In the genomic region with DNA sequence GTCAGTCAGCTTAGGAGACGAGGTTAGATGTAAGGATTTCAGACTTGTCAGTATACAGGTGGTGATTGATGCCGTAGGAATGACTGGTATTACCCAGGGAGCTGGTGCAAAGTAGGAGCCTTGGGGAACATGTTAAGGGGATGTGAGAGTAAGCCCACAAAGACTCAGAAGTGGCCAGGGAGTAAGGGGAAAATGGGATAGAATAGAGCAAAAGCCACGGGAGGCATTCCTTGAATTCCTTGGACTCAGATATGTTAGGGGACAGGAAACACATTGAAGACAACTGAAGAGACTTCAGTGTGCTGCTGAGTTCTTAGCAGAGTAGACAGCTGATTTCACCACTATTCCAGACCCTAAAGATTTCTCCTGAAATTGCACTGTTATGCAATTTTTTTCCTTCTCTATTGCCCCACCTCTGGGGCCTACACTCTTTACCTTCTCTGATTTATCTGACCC, we compare ENCODE assay signal across 8 cellular contexts. TPM values are rescaled to one million over a fixed set of nuclear protein-coding genes. Genes with fewer than 3 reads are reported as not detected.
DNase-seq lines count a peak whose midpoint lies in the region; ATAC-seq and TF ChIP-seq lines count a peak whose summit lies in the region.

No MANE protein-coding gene starts in this region.

- H3K27me3 ChIP-seq in GM06990 (replicated peaks; ENCODE audit: control insufficient read depth, insufficient read depth, low read length) (no peaks in the 10 kb centered on the region), neural cell (ENCODE audit: insufficient read depth, low read depth, low read length) (no peaks in the 10 kb centered on the region)

- peaks cover 15% of the 10 kb centered on the region for H3K4me1 ChIP-seq in OCI-LY7 (ENCODE audit: insufficient read depth, low read length, poor library complexity, severe bottlenecking)

- no peak for TF ChIP-seq EP300 in neural cell (conservative IDR thresholded peaks at IDR 0.05; ENCODE audit: poor library complexity, severe bottlenecking)

- intact Hi-C loops in OCI-LY7 (cut with micrococcal nuclease; ENCODE audit: unreplicated experiment), result loop anchor here (2.0 kb wide), 1 partner anchor 68 kb away; the partner anchor contains the start of gene SOD2

- H3K9me2 ChIP-seq in OCI-LY7 (ENCODE audit: insufficient read depth, low read length) (no peaks in the 10 kb centered on the region), neural cell (ENCODE audit: insufficient read depth, low read length) (no peaks in the 10 kb centered on the region)

- POLR2A ChIA-PET in OCI-LY7 (lab: Charles Lee), result interaction anchor here (0.5 to 2.6 kb wide), 10 partner anchors 8 to 721 kb away, joined by 3 to 11 read pairs (median 6); partner anchors contain the start of genes MRPL18 and WTAP

- H3F3A ChIP-seq in neural cell (ENCODE audit: insufficient read depth, low read length, poor library complexity, severe bottlenecking), result no peaks in the 10 kb centered on the region

- no peaks in the 10 kb centered on the region for H3K9me3 ChIP-seq in OCI-LY7 (ENCODE audit: low read length)
- no peaks in the 10 kb centered on the region for H3K9me3 ChIP-seq in neural cell (ENCODE audit: low read length)

- ATAC-seq in GM18858 (IDR thresholded peaks at IDR 0.05; ENCODE audit: unreplicated experiment) (no peak), GM18511 (IDR thresholded peaks at IDR 0.05; ENCODE audit: unreplicated experiment) (no peak)

- no peaks in the 10 kb centered on the region; the same call in 1 of the 2 replicates for H3K79me2 ChIP-seq in OCI-LY7 (ENCODE audit: insufficient read depth, low read depth, low read length)
- H3K79me2 ChIP-seq in neural cell (replicated peaks; ENCODE audit: insufficient read depth, low read length), result peaks cover 20% of the 10 kb centered on the region

- DNase-seq in GM06990 (ENCODE audit: extremely low read depth, insufficient read length) (no peak), OCI-LY7 (ENCODE audit: low spot score) (no peak), ecto neural progenitor cell (ENCODE audit: low spot score) (peak; percentile 54), NCI-H2081 (lab: John Stamatoyannopoulos, UW) (no peak)
- DNase-seq in stimulated activated CD4-positive, alpha-beta T cell treated with anti-CD3 and anti-CD28 coated beads, Interleukin-2, amount 100 ng/mL, for 48 hours, result no peak

- H3K27ac ChIP-seq in OCI-LY7 (ENCODE audit: low read depth, low read length, poor library complexity, severe bottlenecking) (peak overlapping the region; percentile 81), neural cell (ENCODE audit: low read length) (peak overlapping the region; percentile 98)

- H3K4me3 ChIP-seq in GM06990 (replicated peaks; ENCODE audit: low read depth, low read length) (peak overlapping the region; percentile 66), OCI-LY7 (ENCODE audit: low read depth, low read length, poor library complexity, severe bottlenecking) (peak overlapping the region; percentile 71), neural cell (ENCODE audit: low read length) (peak overlapping the region; percentile 91)

- H3K9ac ChIP-seq in neural cell (ENCODE audit: low read length), result no peak overlapping the region

- no TSS peak for BruUV-seq in OCI-LY7 (replicated peaks; lab: Mats Ljungman, UMichigan)

- TF ChIP-seq RAD21 in neural cell (conservative IDR thresholded peaks at IDR 0.05), result no peak

- H4K20me1 ChIP-seq in OCI-LY7 (ENCODE audit: insufficient read depth, low read length) (0 out of 2 replicates have a peak, but pooled peaks cover 3% of the 10 kb centered on the region), neural cell (ENCODE audit: insufficient read depth) (no peaks in the 10 kb centered on the region)

- H3K36me3 ChIP-seq in GM06990 (ENCODE audit: control insufficient read depth, insufficient read depth, low read length) (peaks cover 10% of the 10 kb centered on the region), OCI-LY7 (ENCODE audit: insufficient read depth, low read length) (peaks cover 64% of the 10 kb centered on the region), neural cell (ENCODE audit: insufficient read depth, low read length) (peaks cover 9% of the 10 kb centered on the region)

- TF ChIP-seq CTCF in GM06990 (IDR thresholded peaks at IDR 0.05; ENCODE audit: insufficient read depth, low read length, poor library complexity, severe bottlenecking) (no peak), OCI-LY7 (conservative IDR thresholded peaks at IDR 0.05; ENCODE audit: low read length) (no peak), neural cell (IDR thresholded peaks at IDR 0.05; ENCODE audit: poor library complexity, severe bottlenecking) (no peak)

- H2AFZ ChIP-seq in OCI-LY7 (ENCODE audit: low read length), result no peak overlapping the region
- no peak overlapping the region for H2AFZ ChIP-seq in neural cell (ENCODE audit: low read depth, low read length)

- H3K4me2 ChIP-seq in OCI-LY7 (ENCODE audit: low read length), result peak overlapping the region; percentile 93
- H3K4me2 ChIP-seq in neural cell (ENCODE audit: low read length), result no peak overlapping the region

- CTCF ChIA-PET in OCI-LY7 (lab: Charles Lee; ENCODE audit: unreplicated experiment), result interaction anchor here (1.0 kb wide), 1 partner anchor 34 kb away, joined by 6 read pairs; the partner anchor contains the start of gene WTAP

TF ChIP-seq in neural cell, 6 proteins besides CTCF, POLR2A, EP300 and RAD21:
- TF ChIP-seq SMC3 (conservative IDR thresholded peaks at IDR 0.05; ENCODE audit: poor library complexity), result no peak
- no peak for TF ChIP-seq REST (IDR thresholded peaks at IDR 0.05; ENCODE audit: borderline replicate concordance)
- TF ChIP-seq POLR2AphosphoS5 (IDR thresholded peaks at IDR 0.05), result no peak
- TF ChIP-seq TAF1 (IDR thresholded peaks at IDR 0.05; ENCODE audit: low read depth), result no peak
- no peak for TF ChIP-seq MXI1 (conservative IDR thresholded peaks at IDR 0.05; ENCODE audit: poor library complexity, severe bottlenecking)
TF ChIP-seq in neural cell: peak in this region for 0.

RNA-seq across cellular contexts. Expression of gene ACAT2, which starts 1.2 kb away (rescaled TPM):
- 39.4 and 42.4 TPM in 2 replicates for total RNA-seq in OCI-LY7 (2014; rRNA removed; shearing (Covaris generic))
- 90.1 and 110 TPM in 2 replicates for total RNA-seq in OCI-LY7 (2022)
- polyA plus RNA-seq in neural cell, result 143 and 145 TPM in 2 replicates
- 71.6 and 85.5 TPM in 2 replicates for polyA minus RNA-seq in neural cell

RNA-seq across cellular contexts. Expression of gene TCP1, which starts 28.8 kb away (rescaled TPM):
- 319 and 321 TPM in 2 replicates for total RNA-seq in OCI-LY7 (2014; rRNA removed; shearing (Covaris generic))
- total RNA-seq in OCI-LY7 (2022), result 340 and 386 TPM in 2 replicates
- 352 and 379 TPM in 2 replicates for polyA plus RNA-seq in neural cell
- 326 and 344 TPM in 2 replicates for polyA minus RNA-seq in neural cell

RNA-seq across cellular contexts. Expression of gene MRPL18, which starts 29.6 kb away (rescaled TPM):
- total RNA-seq in OCI-LY7 (2014; rRNA removed; shearing (Covaris generic)), result 128 and 147 TPM in 2 replicates
- 102 and 117 TPM in 2 replicates for total RNA-seq in OCI-LY7 (2022)
- polyA plus RNA-seq in neural cell, result 104 and 105 TPM in 2 replicates
- 42.4 and 49.2 TPM in 2 replicates for polyA minus RNA-seq in neural cell

RNA-seq across cellular contexts. Expression of gene WTAP, which starts 33.3 kb away (rescaled TPM):
- total RNA-seq in OCI-LY7 (2014; rRNA removed; shearing (Covaris generic)), result 93.3 and 99.3 TPM in 2 replicates
- total RNA-seq in OCI-LY7 (2022), result 115 and 117 TPM in 2 replicates
- polyA plus RNA-seq in neural cell, result 94.1 and 98.3 TPM in 2 replicates
- 164 and 177 TPM in 2 replicates for polyA minus RNA-seq in neural cell

RNA-seq across cellular contexts. Expression of gene PNLDC1, which starts 39.4 kb away (rescaled TPM):
- total RNA-seq in OCI-LY7 (2014; rRNA removed; shearing (Covaris generic)), result not detected in 2 replicates
- not detected in 2 replicates for total RNA-seq in OCI-LY7 (2022)
- polyA plus RNA-seq in neural cell, result not detected in 2 replicates
- not detected in 2 replicates for polyA minus RNA-seq in neural cell
